In genomic region chr4:98574816-98575215, GRCh38 we compare ENCODE assay signal across 18 cellular contexts.
DNase-seq lines count a peak whose midpoint lies in the region; ATAC-seq, FAIRE-seq and TF ChIP-seq lines count a peak whose summit lies in the region.
"Had no signal": no experiment of that assay in that cellular context is flagged by ENCODE, and none has a peak within 500 bp of the region (broad histone marks: within the 10 kb centered on the region; RNA-seq: fewer than 3 reads in every experiment).

No MANE protein-coding gene starts in this region.

- H3K4me1 ChIP-seq in K562 (replicated peaks in 1 of 2; ENCODE audit: control insufficient read depth in 2 of 2, insufficient read depth in 2 of 2, low read length in 2 of 2) = no peaks in the 10 kb centered on the region
- H3K4me1 ChIP-seq in stomach smooth muscle (ENCODE audit: control insufficient read depth, insufficient read depth, low read length) = peaks cover 17% of the 10 kb centered on the region
- no peaks in the 10 kb centered on the region for H3K4me1 ChIP-seq in HAP-1
- H3K4me1 ChIP-seq in Caco-2 = no peaks in the 10 kb centered on the region
- peaks cover 0 to 14% (median 8%) of the 10 kb centered on the region in 4 donors for H3K4me1 ChIP-seq in tibial nerve
- H3K4me1 ChIP-seq: SJSA1 had no signal

- TF ChIP-seq EP300 in K562 (IDR thresholded peaks at IDR 0.05; ENCODE audit: low read length) (no peak), tibial nerve (IDR thresholded peaks at IDR 0.05) (no peak)

- H3K27me3 ChIP-seq in K562 (ENCODE audit: control insufficient read depth in 2 of 2, insufficient read depth in 2 of 2, low read length in 2 of 2) (peaks cover 0 to 4% of the 10 kb centered on the region in 2 experiments; a peak in 1 of 5 replicates), stomach smooth muscle (ENCODE audit: control insufficient read depth in 1 of 2, insufficient read depth in 2 of 2, low read length in 2 of 2) (no peaks in the 10 kb centered on the region), HAP-1 (ENCODE audit: low read depth) (no peaks in the 10 kb centered on the region), Caco-2 (replicated peaks; ENCODE audit: control insufficient read depth, insufficient read depth, low read length) (no peaks in the 10 kb centered on the region), tibial nerve (no peaks in the 10 kb centered on the region)
- H3K27me3 ChIP-seq: MG63, SJSA1 had no signal

- H3K9ac ChIP-seq in K562 (ENCODE audit: insufficient read depth in 1 of 2, low read depth in 2 of 2, low read length in 2 of 2) (no peak overlapping the region), stomach smooth muscle (ENCODE audit: low read length in 2 of 2) (no peak overlapping the region)

- H3K4me2 ChIP-seq in K562 (ENCODE audit: insufficient read depth, low read length) = no peak overlapping the region

- H3K9me1 ChIP-seq in K562 (ENCODE audit: control insufficient read depth, insufficient read depth, low read length) = no peaks in the 10 kb centered on the region

- CTCF ChIA-PET in K562 (lab: Yijun Ruan, JAX; ENCODE audit: low intra/inter-chr PET ratio) (no interaction called here), Caco-2 (lab: Charles Lee) (no interaction called here)

- H3K9me3 Mint-ChIP-seq in mesothelial cell of epicardium (no peaks in the 10 kb centered on the region), Caco-2 (ENCODE audit: unreplicated experiment) (no peaks in the 10 kb centered on the region)
- H3K9me3 Mint-ChIP-seq: CD14-positive monocyte, HFFc6 had no signal

- no peaks in the 10 kb centered on the region for H3K79me2 ChIP-seq in K562 (ENCODE audit: control insufficient read depth, insufficient read depth, low read length)

- H3K4me1 Mint-ChIP-seq in mesothelial cell of epicardium (no peaks in the 10 kb centered on the region), Caco-2 (ENCODE audit: low read depth, unreplicated experiment) (peaks cover 14% of the 10 kb centered on the region)

- DNase-seq in NCI-H69 (lab: John Stamatoyannopoulos, UW) = peak; percentile 29
- DNase-seq in K562 (ENCODE audit: extremely low read depth in 1 of 4, low spot score in 3 of 4) = no peak
- DNase-seq in mesothelial cell of epicardium (ENCODE audit: low spot score in 2 of 2, unreplicated experiment in 2 of 2) = no peak
- DNase-seq in HAP-1 (ENCODE audit: low spot score in 2 of 2) = no peak
- no peak for DNase-seq in Caco-2
- DNase-seq in tibial nerve (ENCODE audit: low spot score in 2 of 2) = no peak
- DNase-seq: AML-193, HFFc6, Karpas-422, MG63, NCI-H1105 treated with DMSO at 0.1 percent for 48 hours, NCI-H1694 treated with DMSO at 0.1 percent for 48 hours, NCI-H446, NCI-H748 treated with DMSO at 0.1 percent for 48 hours had no signal

- H3K36me3 ChIP-seq in K562 (ENCODE audit: control insufficient read depth, insufficient read depth, low read length) (no peaks in the 10 kb centered on the region), stomach smooth muscle (ENCODE audit: control insufficient read depth in 2 of 2, insufficient read depth in 2 of 2, low read length in 2 of 2) (no peaks in the 10 kb centered on the region), HAP-1 (replicated peaks) (no peaks in the 10 kb centered on the region), Caco-2 (ENCODE audit: control insufficient read depth, insufficient read depth, low read length) (no peaks in the 10 kb centered on the region; the same call in 1 of the 2 replicates), tibial nerve (no peaks in the 10 kb centered on the region)
- H3K36me3 ChIP-seq: MG63 had no signal

- H3K27me3 Mint-ChIP-seq in mesothelial cell of epicardium (ENCODE audit: low read depth) (no peaks in the 10 kb centered on the region), Caco-2 (ENCODE audit: insufficient read depth, unreplicated experiment) (no peaks in the 10 kb centered on the region)

- H3K4me3 Mint-ChIP-seq in mesothelial cell of epicardium = no peak overlapping the region
- no peak overlapping the region for H3K4me3 Mint-ChIP-seq in Caco-2 (ENCODE audit: unreplicated experiment)
- H3K4me3 Mint-ChIP-seq: CD14-positive monocyte, HFFc6 had no signal

- no peaks in the 10 kb centered on the region for H3K9me3 ChIP-seq in K562 (replicated peaks; ENCODE audit: control insufficient read depth, insufficient read depth, low read depth, low read length)
- no peaks in the 10 kb centered on the region for H3K9me3 ChIP-seq in stomach smooth muscle (ENCODE audit: control insufficient read depth in 2 of 2, low read length in 2 of 2)
- H3K9me3 ChIP-seq in HAP-1 = no peaks in the 10 kb centered on the region
- no peaks in the 10 kb centered on the region for H3K9me3 ChIP-seq in Caco-2
- no peaks in the 10 kb centered on the region for H3K9me3 ChIP-seq in tibial nerve
- H3K9me3 ChIP-seq: MG63, SJSA1 had no signal

- TF ChIP-seq POLR2A in K562 (conservative IDR thresholded peaks at IDR 0.05) (no peak), tibial nerve (IDR thresholded peaks at IDR 0.05) (no peak)

- BruUV-seq in K562 (replicated peaks; lab: Mats Ljungman, UMichigan) (no TSS peak), Caco-2 (replicated peaks; lab: Mats Ljungman, UMichigan) (no TSS peak)

- intact Hi-C loops in K562 (cut with micrococcal nuclease) (no loop called here), Caco-2 (cut with micrococcal nuclease; ENCODE audit: unreplicated experiment) (no loop called here)

- ATAC-seq in K562 = no peak
- no peak for ATAC-seq in HG02623 (IDR thresholded peaks at IDR 0.05; ENCODE audit: unreplicated experiment)

- in situ Hi-C loops in K562 (cut with MboI) (no loop called here), HAP-1 (cut with MboI; ENCODE audit: low sequenced_read_pairs) (no loop called here)

- FAIRE-seq in K562 (lab: Jason Lieb, UNC) = no peak

- H3K36me3 Mint-ChIP-seq in mesothelial cell of epicardium (no peaks in the 10 kb centered on the region), Caco-2 (ENCODE audit: insufficient read depth, unreplicated experiment) (no peaks in the 10 kb centered on the region)
- H3K36me3 Mint-ChIP-seq: CD14-positive monocyte had no signal

- 13% methylated on average over 4 of the region's 4 CpGs for WGBS in K562 (ENCODE audit: insufficient coverage, low coverage, missing lambda C conversion rate)
- 86 to 91% methylated on average over 4 of the region's 4 CpGs for WGBS in tibial nerve, 2 donors

- POLR2A ChIA-PET in K562 (lab: Yijun Ruan, JAX) (no interaction called here), Caco-2 (lab: Charles Lee) (no interaction called here)

- peak overlapping the region; percentile 50 for H3K27ac Mint-ChIP-seq in mesothelial cell of epicardium
- no peak overlapping the region for H3K27ac Mint-ChIP-seq in Caco-2 (ENCODE audit: unreplicated experiment)
- H3K27ac Mint-ChIP-seq: CD14-positive monocyte had no signal

- no peak overlapping the region for H3K4me3 ChIP-seq in K562
- no peak overlapping the region for H3K4me3 ChIP-seq in stomach smooth muscle (ENCODE audit: low read length in 2 of 2)
- H3K4me3 ChIP-seq in HAP-1 = no peak overlapping the region
- H3K4me3 ChIP-seq in Caco-2 (ENCODE audit: low read depth, low read length) = no peak overlapping the region
- H3K4me3 ChIP-seq in tibial nerve = no peak overlapping the region
- H3K4me3 ChIP-seq: MG63, SJSA1 had no signal

- H2AFZ ChIP-seq in K562 (ENCODE audit: low read depth, low read length) = peak overlapping the region; percentile 63; the same call in 1 of the 2 replicates

- TF ChIP-seq CTCF in K562 (IDR thresholded peaks at IDR 0.05 in 2 of 3, conservative IDR thresholded peaks at IDR 0.05 in 1 of 3; ENCODE audit: insufficient read depth in 2 of 3, low read depth in 1 of 3, low read length in 3 of 3) (no peak), mesothelial cell of epicardium (IDR thresholded peaks at IDR 0.05; ENCODE audit: unreplicated experiment) (no peak), Caco-2 (IDR thresholded peaks at IDR 0.05; ENCODE audit: insufficient read depth in 1 of 2, low read depth in 1 of 2, low read length in 1 of 2, severe bottlenecking in 1 of 2, unreplicated experiment in 1 of 2) (no peak), tibial nerve (IDR thresholded peaks at IDR 0.05) (no peak)

- H4K20me1 ChIP-seq in K562 (replicated peaks; ENCODE audit: control insufficient read depth, insufficient read depth, low read length) = no peaks in the 10 kb centered on the region

- no peak overlapping the region for H3K27ac ChIP-seq in K562 (ENCODE audit: extremely low read depth, low read depth, low read length)
- H3K27ac ChIP-seq in stomach smooth muscle (ENCODE audit: low read length) = peak overlapping the region; percentile 88
- H3K27ac ChIP-seq in tibial nerve = no peak overlapping the region
- H3K27ac ChIP-seq: SJSA1 had no signal

- no peak for TF ChIP-seq RAD21 in K562 (CRISPR knock-in tag; conservative IDR thresholded peaks at IDR 0.05 in 1 of 2, IDR thresholded peaks at IDR 0.05 in 1 of 2)

TF ChIP-seq in K562, 482 proteins besides CTCF, POLR2A, EP300 and RAD21:
- TF ChIP-seq EGR1 (conservative IDR thresholded peaks at IDR 0.05) = no peak
- TF ChIP-seq NFIC (IDR thresholded peaks at IDR 0.05) = no peak
